In the genomic region with DNA sequence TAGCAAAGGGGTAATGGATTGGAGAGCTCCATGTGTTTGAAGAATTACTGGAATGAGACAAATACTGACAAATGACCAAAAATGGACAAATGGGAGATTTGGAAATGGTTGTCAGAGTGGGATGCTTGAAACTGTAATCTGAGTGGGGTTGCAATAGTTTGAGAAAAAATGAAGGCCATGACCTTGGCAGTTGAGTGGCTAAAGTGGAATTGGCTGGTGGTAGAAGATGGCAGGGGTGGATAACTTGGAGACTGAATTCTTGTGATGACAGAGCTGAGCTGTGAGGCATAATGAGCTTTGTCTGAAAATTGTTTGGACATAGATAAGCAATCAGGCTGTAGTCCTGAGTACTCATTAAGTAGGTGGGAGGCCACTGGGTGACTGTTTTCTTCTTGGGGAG, we compare ENCODE assay signal across 30 cellular contexts.
"Had no signal": no experiment of that assay in that cellular context is flagged by ENCODE, and none has a peak within 500 bp of the region (broad histone marks: within the 10 kb centered on the region; RNA-seq: fewer than 3 reads in every experiment).

No MANE protein-coding gene starts in this region.

- H3K4me3 Mint-ChIP-seq: activated naive CD8-positive, alpha-beta T cell; endodermal cell; mesothelial cell of epicardium; naive thymus-derived CD4-positive, alpha-beta T cell; stimulated activated effector memory CD8-positive, alpha-beta T cell treated with anti-CD3 and anti-CD28 coated beads, Interleukin-12 subunit alpha, Interleukin-12 subunit beta, amount 100 ng/mL, for 72 hours; stimulated activated naive CD8-positive, alpha-beta T cell treated with anti-CD3 and anti-CD28 coated beads, Interleukin-15, Interleukin-2, amounts not matched to agents 100 ng/mL and 50 ng/mL, for 24 hours; T-helper 1 cell treated with Interleukin-12 subunit alpha and Interleukin-12 subunit beta and Interleukin-4 antibody, amounts not matched to agents 30 μg/mL and 1 μg/mL, for 36 hours had no signal

- H3K27ac Mint-ChIP-seq: activated naive CD8-positive, alpha-beta T cell; endodermal cell; mesothelial cell of epicardium; naive thymus-derived CD4-positive, alpha-beta T cell; stimulated activated effector memory CD8-positive, alpha-beta T cell treated with anti-CD3 and anti-CD28 coated beads, Interleukin-12 subunit alpha, Interleukin-12 subunit beta, amount 100 ng/mL, for 72 hours; stimulated activated naive CD8-positive, alpha-beta T cell treated with anti-CD3 and anti-CD28 coated beads, Interleukin-15, Interleukin-2, amounts not matched to agents 100 ng/mL and 50 ng/mL, for 24 hours; T-helper 1 cell treated with Interleukin-12 subunit alpha and Interleukin-12 subunit beta and Interleukin-4 antibody, amounts not matched to agents 30 μg/mL and 1 μg/mL, for 36 hours had no signal

- H3K9me3 Mint-ChIP-seq: endodermal cell; mesothelial cell of epicardium; stimulated activated naive CD8-positive, alpha-beta T cell treated with anti-CD3 and anti-CD28 coated beads, Interleukin-15, Interleukin-2, amounts not matched to agents 100 ng/mL and 50 ng/mL, for 24 hours; T-helper 1 cell treated with Interleukin-12 subunit alpha and Interleukin-12 subunit beta and Interleukin-4 antibody, amounts not matched to agents 30 μg/mL and 1 μg/mL, for 36 hours had no signal

- H3K4me1 Mint-ChIP-seq: naive thymus-derived CD4-positive, alpha-beta T cell; stimulated activated effector memory CD8-positive, alpha-beta T cell treated with anti-CD3 and anti-CD28 coated beads, Interleukin-12 subunit alpha, Interleukin-12 subunit beta, amount 100 ng/mL, for 72 hours had no signal

- H3K27ac ChIP-seq: adrenal gland, brain microvascular endothelial cell, gastrocnemius medialis, hepatocyte, left ventricle myocardium inferior, thoracic aorta, upper lobe of left lung, WERI-Rb-1 had no signal

- DNase-seq: activated CD4-positive, alpha-beta T cell treated with anti-CD3 and anti-CD28 coated beads for 48 hours; activated CD4-positive, alpha-beta T cell treated with anti-CD3 and anti-CD28 coated beads, Interleukin-2, amount 50 U/mL, for 48 hours; activated CD8-positive, alpha-beta memory T cell treated with anti-CD3 and anti-CD28 coated beads for 24 hours; activated effector memory CD4-positive, alpha-beta T cell treated with Interleukin-2 at 50 U/mL for 16 hours; activated naive CD4-positive, alpha-beta T cell treated with Interleukin-2 at 50 U/mL for 16 hours; adrenal gland; aorta; brain microvascular endothelial cell; central memory CD4-positive, alpha-beta T cell; endodermal cell; gastrocnemius medialis; glutamatergic neuron; islet precursor cell; left ventricle myocardium inferior; naive thymus-derived CD4-positive, alpha-beta T cell; occipital lobe; posterior cingulate gyrus; right cardiac atrium; stimulated activated CD4-positive, alpha-beta T cell treated with anti-CD3 and anti-CD28 coated beads, Interleukin-4, amount 100 ng/mL, for 24 hours; SW 1271; T-helper 9 cell; upper lobe of left lung; WERI-Rb-1 had no signal

- H3K27me3 ChIP-seq: adrenal gland, brain microvascular endothelial cell, gastrocnemius medialis, hepatocyte, upper lobe of left lung had no signal

- H3K9me3 ChIP-seq: adrenal gland, gastrocnemius medialis, left ventricle myocardium inferior, thoracic aorta, upper lobe of left lung had no signal

- H3K4me3 ChIP-seq: adrenal gland, gastrocnemius medialis, hepatocyte, left ventricle myocardium inferior, thoracic aorta, upper lobe of left lung had no signal

- H3K4me1 ChIP-seq: adrenal gland, gastrocnemius medialis, left ventricle myocardium inferior had no signal

- H3K36me3 ChIP-seq: adrenal gland, brain microvascular endothelial cell, gastrocnemius medialis, left ventricle myocardium inferior, thoracic aorta, upper lobe of left lung, WERI-Rb-1 had no signal

- H3K36me3 Mint-ChIP-seq: activated naive CD8-positive, alpha-beta T cell; mesothelial cell of epicardium; naive thymus-derived CD4-positive, alpha-beta T cell; stimulated activated effector memory CD8-positive, alpha-beta T cell treated with anti-CD3 and anti-CD28 coated beads, Interleukin-12 subunit alpha, Interleukin-12 subunit beta, amount 100 ng/mL, for 72 hours had no signal

- H3K27me3 Mint-ChIP-seq: activated naive CD8-positive, alpha-beta T cell; naive thymus-derived CD4-positive, alpha-beta T cell; stimulated activated naive CD8-positive, alpha-beta T cell treated with anti-CD3 and anti-CD28 coated beads, Interleukin-15, Interleukin-2, amounts not matched to agents 100 ng/mL and 50 ng/mL, for 24 hours had no signal
